Comparison of ENCODE assay signal across 16 cellular contexts in the genomic region with DNA sequence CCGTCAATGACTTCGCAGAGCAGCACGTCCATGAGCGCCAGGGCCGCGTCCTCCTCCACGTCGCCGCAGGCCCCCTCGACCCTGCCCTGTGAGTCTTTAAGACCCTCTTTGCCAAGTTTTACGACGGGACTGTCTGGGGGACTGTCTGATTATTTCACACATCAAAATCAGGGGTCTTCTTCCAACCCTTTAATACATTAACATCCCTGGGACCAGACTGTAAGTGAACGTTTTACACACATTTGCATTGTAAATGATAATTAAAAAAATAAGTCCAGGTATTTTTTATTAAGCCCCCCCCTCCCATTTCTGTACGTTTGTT. TPM values are rescaled to one million over a fixed set of nuclear protein-coding genes. Genes with fewer than 3 reads are reported as not detected.
DNase-seq lines count a peak whose midpoint lies in the region; ATAC-seq and TF ChIP-seq lines count a peak whose summit lies in the region.
"Had no signal": no experiment of that assay in that cellular context is flagged by ENCODE, and none has a peak within 500 bp of the region (broad histone marks: within the 10 kb centered on the region; RNA-seq: fewer than 3 reads in every experiment).

No MANE protein-coding gene starts in this region.

- dilution Hi-C loops in mammary epithelial cell (cut with HindIII; ENCODE audit: low sequenced_read_pairs), result no loop called here

- peaks cover 11% of the 10 kb centered on the region for H3K36me3 Mint-ChIP-seq in activated naive CD4-positive, alpha-beta T cell treated with anti-CD3 and anti-CD28 coated beads, Interleukin-2, amount 10 ng/mL, durations not matched to agents 7 days and 5 days
- peaks cover 2% of the 10 kb centered on the region for H3K36me3 Mint-ChIP-seq in activated naive CD8-positive, alpha-beta T cell treated with anti-CD3 and anti-CD28 coated beads, Interleukin-2, amount 10 ng/mL, durations not matched to agents 7 days and 5 days

- H3K4me2 ChIP-seq in mammary epithelial cell (ENCODE audit: insufficient read depth, low read depth, low read length), result no peak overlapping the region
- H3K4me2 ChIP-seq: BLaER1 treated with 17β-estradiol and CSF1 and Interleukin-3, amounts not matched to agents 10 nM and 100 nM had no signal

- 12% methylated on average over 13 of the region's 14 CpGs for WGBS in mammary epithelial cell (ENCODE audit: low coverage, missing lambda C conversion rate)

- POLR2A ChIA-PET in activated naive CD8-positive, alpha-beta T cell treated with anti-CD3 and anti-CD28 coated beads, Interleukin-2, amount 10 ng/mL, durations not matched to agents 7 days and 5 days (lab: Charles Lee), result no interaction called here

- BruUV-seq in mammary epithelial cell (replicated peaks; lab: Mats Ljungman, UMichigan), result no TSS peak

- H3K9ac ChIP-seq in mammary epithelial cell (ENCODE audit: insufficient read depth, low read length), result no peak overlapping the region
- H3K9ac ChIP-seq: BLaER1 treated with 17β-estradiol and CSF1 and Interleukin-3, amounts not matched to agents 10 nM and 100 nM had no signal

- peaks cover 62% of the 10 kb centered on the region for H3K27me3 Mint-ChIP-seq in activated naive CD4-positive, alpha-beta T cell treated with anti-CD3 and anti-CD28 coated beads, Interleukin-2, amount 10 ng/mL, durations not matched to agents 7 days and 5 days
- H3K27me3 Mint-ChIP-seq in activated naive CD8-positive, alpha-beta T cell treated with anti-CD3 and anti-CD28 coated beads, Interleukin-2, amount 10 ng/mL, durations not matched to agents 7 days and 5 days, result peaks cover 46% of the 10 kb centered on the region
- peaks cover 82% of the 10 kb centered on the region for H3K27me3 Mint-ChIP-seq in stimulated activated naive CD8-positive, alpha-beta T cell treated with anti-CD3 and anti-CD28 coated beads, Interleukin-15, amount 100 ng/mL, for 72 hours

- H3K79me2 ChIP-seq in mammary epithelial cell (ENCODE audit: insufficient read depth, low read length), result no peaks in the 10 kb centered on the region

- H3K4me1 Mint-ChIP-seq in activated naive CD4-positive, alpha-beta T cell treated with anti-CD3 and anti-CD28 coated beads, Interleukin-2, amount 10 ng/mL, durations not matched to agents 7 days and 5 days, result peaks cover 3% of the 10 kb centered on the region
- peaks cover 9% of the 10 kb centered on the region for H3K4me1 Mint-ChIP-seq in activated naive CD8-positive, alpha-beta T cell treated with anti-CD3 and anti-CD28 coated beads, Interleukin-2, amount 10 ng/mL, durations not matched to agents 7 days and 5 days
- H3K4me1 Mint-ChIP-seq in stimulated activated naive CD8-positive, alpha-beta T cell treated with anti-CD3 and anti-CD28 coated beads, Interleukin-15, amount 100 ng/mL, for 72 hours, result peaks cover 23% of the 10 kb centered on the region

- DNase-seq in activated naive CD4-positive, alpha-beta T cell treated with anti-CD3 and anti-CD28 coated beads, Interleukin-2, amount 10 ng/mL, durations not matched to agents 7 days and 5 days, result no peak
- DNase-seq in activated naive CD4-positive, alpha-beta T cell treated with Interleukin-2 at 50 U/mL for 16 hours, result no peak
- no peak for DNase-seq in activated naive CD8-positive, alpha-beta T cell treated with anti-CD3 and anti-CD28 coated beads, Interleukin-2, amount 10 ng/mL, durations not matched to agents 7 days and 5 days
- no peak for DNase-seq in stimulated activated naive CD8-positive, alpha-beta T cell treated with anti-CD3 and anti-CD28 coated beads, Interleukin-15, amount 100 ng/mL, for 72 hours
- DNase-seq in mammary epithelial cell (no peak), DMS153 (lab: John Stamatoyannopoulos, UW) (no peak), Kasumi-1 (lab: John Stamatoyannopoulos, UW) (no peak)
- DNase-seq: cortex of kidney; mucosa of descending colon; NCI-H1694; NCI-H526 treated with DMSO at 0.1 percent for 48 hours; stimulated activated CD4-positive, alpha-beta T cell treated with anti-CD3 and anti-CD28 coated beads, Interleukin-2, amount 100 ng/mL, for 48 hours had no signal

- ATAC-seq in activated naive CD8-positive, alpha-beta T cell treated with anti-CD3 and anti-CD28 coated beads, Interleukin-2, amount 10 ng/mL, durations not matched to agents 7 days and 5 days (ENCODE audit: low read depth), result no peak
- ATAC-seq in stimulated activated naive CD8-positive, alpha-beta T cell treated with anti-CD3 and anti-CD28 coated beads, Interleukin-15, amount 100 ng/mL, for 72 hours, result no peak
- ATAC-seq: mucosa of descending colon had no signal

- CTCF ChIA-PET in activated naive CD4-positive, alpha-beta T cell treated with anti-CD3 and anti-CD28 coated beads, Interleukin-2, amount 10 ng/mL, durations not matched to agents 7 days and 5 days (lab: Charles Lee), result no interaction called here
- CTCF ChIA-PET in mammary epithelial cell (lab: Charles Lee; ENCODE audit: low non-redundant PET), result no interaction called here

- intact Hi-C loops in mammary epithelial cell (cut with micrococcal nuclease), result no loop called here

- H4K20me1 ChIP-seq in mammary epithelial cell (ENCODE audit: insufficient read depth, low read length), result no peaks in the 10 kb centered on the region
- H4K20me1 ChIP-seq: BLaER1 treated with 17β-estradiol and CSF1 and Interleukin-3, amounts not matched to agents 10 nM and 100 nM had no signal

- no peaks in the 10 kb centered on the region for H3K4me1 ChIP-seq in mammary epithelial cell (ENCODE audit: insufficient read depth, low read length)
- H3K4me1 ChIP-seq: BLaER1 treated with 17β-estradiol and CSF1 and Interleukin-3, amounts not matched to agents 10 nM and 100 nM had no signal

- no peak overlapping the region for H2AFZ ChIP-seq in mammary epithelial cell (ENCODE audit: low read depth, low read length)

- no peak for TF ChIP-seq CTCF in mammary epithelial cell (conservative IDR thresholded peaks at IDR 0.05 in 1 of 2, IDR thresholded peaks at IDR 0.05 in 1 of 2; ENCODE audit: extremely low read depth in 1 of 2, insufficient read depth in 1 of 2, low read depth in 1 of 2, low read length in 2 of 2)

- H3K27me3 ChIP-seq in mammary epithelial cell (ENCODE audit: insufficient read depth, low read length), result peaks cover 65% of the 10 kb centered on the region

- H3K27ac Mint-ChIP-seq in activated naive CD4-positive, alpha-beta T cell treated with anti-CD3 and anti-CD28 coated beads, Interleukin-2, amount 10 ng/mL, durations not matched to agents 7 days and 5 days, result peak overlapping the region; percentile 79
- peak overlapping the region; percentile 83 for H3K27ac Mint-ChIP-seq in activated naive CD8-positive, alpha-beta T cell treated with anti-CD3 and anti-CD28 coated beads, Interleukin-2, amount 10 ng/mL, durations not matched to agents 7 days and 5 days
- no peak overlapping the region for H3K27ac Mint-ChIP-seq in stimulated activated naive CD8-positive, alpha-beta T cell treated with anti-CD3 and anti-CD28 coated beads, Interleukin-15, amount 100 ng/mL, for 72 hours

- in situ Hi-C loops in mammary epithelial cell (cut with MboI; ENCODE audit: low sequenced_read_pairs in 2 of 2), result loop anchor here (25.0 kb wide), 2 partner anchors 769 to 1444 kb away; no protein-coding TSS in a partner anchor

- peak overlapping the region; percentile 50 for H3K4me3 Mint-ChIP-seq in activated naive CD4-positive, alpha-beta T cell treated with anti-CD3 and anti-CD28 coated beads, Interleukin-2, amount 10 ng/mL, durations not matched to agents 7 days and 5 days
- peak overlapping the region; percentile 45 for H3K4me3 Mint-ChIP-seq in activated naive CD8-positive, alpha-beta T cell treated with anti-CD3 and anti-CD28 coated beads, Interleukin-2, amount 10 ng/mL, durations not matched to agents 7 days and 5 days
- peak overlapping the region; percentile 29 to 59 for H3K4me3 Mint-ChIP-seq in stimulated activated naive CD8-positive, alpha-beta T cell treated with anti-CD3 and anti-CD28 coated beads, Interleukin-15, amount 100 ng/mL, for 72 hours

- H3K9me3 ChIP-seq in mammary epithelial cell (replicated peaks; ENCODE audit: insufficient read depth, low read length), result peaks cover 5% of the 10 kb centered on the region
- H3K9me3 ChIP-seq: mucosa of descending colon had no signal

- peaks cover 5% of the 10 kb centered on the region for H3K9me3 Mint-ChIP-seq in activated naive CD4-positive, alpha-beta T cell treated with anti-CD3 and anti-CD28 coated beads, Interleukin-2, amount 10 ng/mL, durations not matched to agents 7 days and 5 days
- H3K9me3 Mint-ChIP-seq in activated naive CD8-positive, alpha-beta T cell treated with anti-CD3 and anti-CD28 coated beads, Interleukin-2, amount 10 ng/mL, durations not matched to agents 7 days and 5 days, result peaks cover 2% of the 10 kb centered on the region
- H3K9me3 Mint-ChIP-seq in stimulated activated naive CD8-positive, alpha-beta T cell treated with anti-CD3 and anti-CD28 coated beads, Interleukin-15, amount 100 ng/mL, for 72 hours, result peaks cover 14 to 19% of the 10 kb centered on the region in 2 donors

- no peaks in the 10 kb centered on the region for H3K36me3 ChIP-seq in mammary epithelial cell (ENCODE audit: insufficient read depth, low read length)
- H3K36me3 ChIP-seq: BLaER1 treated with 17β-estradiol and CSF1 and Interleukin-3, amounts not matched to agents 10 nM and 100 nM had no signal

- no peak overlapping the region for H3K27ac ChIP-seq in mammary epithelial cell (ENCODE audit: insufficient read depth, low read depth, low read length)
- H3K27ac ChIP-seq: BLaER1 treated with 17β-estradiol and CSF1 and Interleukin-3, amounts not matched to agents 10 nM and 100 nM had no signal

- peak overlapping the region; percentile 20 for H3K4me3 ChIP-seq in iPS-11a (ENCODE audit: low read depth, low read length)
- H3K4me3 ChIP-seq in mammary epithelial cell (replicated peaks in 1 of 3; ENCODE audit: insufficient read depth in 1 of 3, low read depth in 2 of 3, low read length in 3 of 3), result no peak overlapping the region
- H3K4me3 ChIP-seq: mucosa of descending colon had no signal

RNA-seq across cellular contexts. Expression of a gene that starts 1.9 kb away (rescaled TPM):
- total RNA-seq in activated naive CD8-positive, alpha-beta T cell treated with anti-CD3 and anti-CD28 coated beads, Interleukin-2, amount 10 ng/mL, durations not matched to agents 7 days and 5 days, result not detected
- not detected for total RNA-seq in mammary epithelial cell
- polyA plus RNA-seq in mammary epithelial cell, result not detected
- not detected for polyA minus RNA-seq in mammary epithelial cell
- total RNA-seq: fibroblast of lung, mucosa of descending colon, renal cortical epithelial cell had no signal
- polyA plus RNA-seq: fibroblast of lung had no signal

Comparison
In these comparisons a context has a peak if more than half of its experiments do, and no peak if none do; other contexts are left out.
1. H3K27ac Mint-ChIP-seq: peak in activated naive CD4-positive, alpha-beta T cell treated with anti-CD3 and anti-CD28 coated beads, Interleukin-2, amount 10 ng/mL, durations not matched to agents 7 days and 5 days (single experiment) and activated naive CD8-positive, alpha-beta T cell treated with anti-CD3 and anti-CD28 coated beads, Interleukin-2, amount 10 ng/mL, durations not matched to agents 7 days and 5 days (single experiment); none in stimulated activated naive CD8-positive, alpha-beta T cell treated with anti-CD3 and anti-CD28 coated beads, Interleukin-15, amount 100 ng/mL, for 72 hours (0 of 2).
2. Peak in every context shown above with its lines, with median percentiles within 50 percentile points of each other: H3K4me3 Mint-ChIP-seq.